Comparison of ENCODE assay signal across 14 cellular contexts in genomic region chr12:71838231-71838630, GRCh38. TPM values are rescaled to one million over a fixed set of nuclear protein-coding genes. Genes with fewer than 3 reads are reported as not detected.
DNase-seq lines count a peak whose midpoint lies in the region; ATAC-seq and TF ChIP-seq lines count a peak whose summit lies in the region.
"Had no signal": no experiment of that assay in that cellular context is flagged by ENCODE, and none has a peak within 500 bp of the region (broad histone marks: within the 10 kb centered on the region; RNA-seq: fewer than 3 reads in every experiment).

No MANE protein-coding gene starts in this region.

- peak overlapping the region; percentile 95 for H3K27ac Mint-ChIP-seq in activated CD4-positive, alpha-beta T cell treated with anti-CD3 and anti-CD28 coated beads for 36 hours
- H3K27ac Mint-ChIP-seq in effector memory CD8-positive, alpha-beta T cell: peak overlapping the region; percentile 98

- CTCF ChIA-PET in activated CD4-positive, alpha-beta T cell treated with anti-CD3 and anti-CD28 coated beads for 36 hours (lab: Charles Lee): interaction anchor here (0.7 to 1.2 kb wide), 3 partner anchors 14 to 146 kb away, joined by 3 to 4 read pairs (median 3); no protein-coding TSS in a partner anchor
- CTCF ChIA-PET in PC-9 (lab: Charles Lee): no interaction called here

- peaks cover under 1% of the 10 kb centered on the region for H3K27me3 Mint-ChIP-seq in activated CD4-positive, alpha-beta T cell treated with anti-CD3 and anti-CD28 coated beads for 36 hours
- peaks cover 25 to 29% of the 10 kb centered on the region in 2 donors for H3K27me3 Mint-ChIP-seq in effector memory CD8-positive, alpha-beta T cell

- H3K27me3 ChIP-seq in PC-9 (ENCODE audit: insufficient read depth, low read depth) (no peaks in the 10 kb centered on the region), spleen (replicated peaks in 1 of 7) (peaks cover 0 to 4% (median 0%) of the 10 kb centered on the region in 7 donors)
- H3K27me3 ChIP-seq: tibial nerve had no signal

- H3K4me1 Mint-ChIP-seq in activated CD4-positive, alpha-beta T cell treated with anti-CD3 and anti-CD28 coated beads for 36 hours: peaks cover 39% of the 10 kb centered on the region
- peaks cover 28 to 33% of the 10 kb centered on the region in 2 donors for H3K4me1 Mint-ChIP-seq in effector memory CD8-positive, alpha-beta T cell (ENCODE audit: low read depth in 2 of 2)

- intact Hi-C loops in activated CD4-positive, alpha-beta T cell treated with anti-CD3 and anti-CD28 coated beads for 36 hours (cut with DNase I, micrococcal nuclease): loop anchor here in 1 of 2 experiments (2.0 to 5.0 kb wide), 2 partner anchors 99 to 175 kb away; partner anchors contain the start of genes TPH2 and ZFC3H1
- intact Hi-C loops in PC-9 (cut with micrococcal nuclease; ENCODE audit: unreplicated experiment) (loop anchor here (5.0 kb wide), 1 partner anchor 176 kb away; the partner anchor contains the start of genes THAP2 and ZFC3H1), spleen (cut with DNase I; ENCODE audit: low total_unique reads) (loop anchor here (10.0 kb wide), 1 partner anchor 53 kb away; no protein-coding TSS in a partner anchor)

- no peak for TF ChIP-seq CTCF in PC-9 (conservative IDR thresholded peaks at IDR 0.05)
- TF ChIP-seq CTCF in spleen (IDR thresholded peaks at IDR 0.05 in 8 of 11, conservative IDR thresholded peaks at IDR 0.05 in 3 of 11): no peak

- peak overlapping the region; percentile 17 for H3K4me3 Mint-ChIP-seq in activated CD4-positive, alpha-beta T cell treated with anti-CD3 and anti-CD28 coated beads for 36 hours
- H3K4me3 Mint-ChIP-seq in effector memory CD8-positive, alpha-beta T cell: peak overlapping the region in 1 of 2 donors; percentile 40

- no peak for DNase-seq in activated CD4-positive, alpha-beta T cell treated with anti-CD3 and anti-CD28 coated beads for 36 hours
- DNase-seq in activated CD4-positive, alpha-beta T cell treated with anti-CD3 and anti-CD28 coated beads for 48 hours: no peak
- no peak for DNase-seq in PC-9
- no peak for DNase-seq in effector memory CD8-positive, alpha-beta T cell
- DNase-seq in spleen: no peak
- no peak for DNase-seq in NCI-H2107 treated with DMSO at 0.1 percent for 48 hours (lab: John Stamatoyannopoulos, UW; ENCODE audit: unreplicated experiment)
- DNase-seq: COR-L47, heart right ventricle, kidney, RPMI8226 had no signal

- peaks cover 10% of the 10 kb centered on the region for H3K36me3 Mint-ChIP-seq in activated CD4-positive, alpha-beta T cell treated with anti-CD3 and anti-CD28 coated beads for 36 hours (ENCODE audit: low read depth)
- peaks cover 30% of the 10 kb centered on the region for H3K36me3 Mint-ChIP-seq in effector memory CD8-positive, alpha-beta T cell (ENCODE audit: insufficient read depth)

- POLR2A ChIA-PET in activated CD4-positive, alpha-beta T cell treated with anti-CD3 and anti-CD28 coated beads for 36 hours (lab: Charles Lee): interaction anchor here (0.7 to 1.0 kb wide), 2 partner anchors 50 to 82 kb away, joined by 3 to 4 read pairs; no protein-coding TSS in a partner anchor
- POLR2A ChIA-PET in PC-9 (lab: Charles Lee; ENCODE audit: unreplicated experiment): interaction anchor here (0.6 to 0.7 kb wide), 3 partner anchors 21 to 437 kb away, joined by 5 to 24 read pairs (median 7); no protein-coding TSS in a partner anchor

- H3K9me2 ChIP-seq in PC-9 (ENCODE audit: insufficient read depth): peaks cover 3% of the 10 kb centered on the region; the same call in 1 of the 2 replicates

- H3K4me1 ChIP-seq in PC-9 (replicated peaks; ENCODE audit: insufficient read depth) (peaks cover 25% of the 10 kb centered on the region), spleen (peaks cover 24 to 40% (median 34%) of the 10 kb centered on the region in 6 donors)

- H3K9me3 ChIP-seq in PC-9 (ENCODE audit: insufficient read depth, low read depth): no peaks in the 10 kb centered on the region
- H3K9me3 ChIP-seq in spleen: no peaks in the 10 kb centered on the region
- H3K9me3 ChIP-seq: A549, heart right ventricle, tibial nerve had no signal

- H4K20me1 ChIP-seq in PC-9 (ENCODE audit: insufficient read depth): peaks cover 14% of the 10 kb centered on the region; the same call in 1 of the 2 replicates

- H3F3A ChIP-seq in PC-9 (ENCODE audit: insufficient read depth, low read depth): peaks cover 28% of the 10 kb centered on the region

- no peaks in the 10 kb centered on the region for H3K9me3 Mint-ChIP-seq in activated CD4-positive, alpha-beta T cell treated with anti-CD3 and anti-CD28 coated beads for 36 hours (ENCODE audit: low read depth)
- no peaks in the 10 kb centered on the region for H3K9me3 Mint-ChIP-seq in effector memory CD8-positive, alpha-beta T cell

- no peak for ATAC-seq in activated CD4-positive, alpha-beta T cell treated with anti-CD3 and anti-CD28 coated beads for 36 hours
- no peak for ATAC-seq in effector memory CD8-positive, alpha-beta T cell (replicated peaks)
- no peak for ATAC-seq in GM19455 (IDR thresholded peaks at IDR 0.05; ENCODE audit: unreplicated experiment)
- no peak for ATAC-seq in GM18498 (IDR thresholded peaks at IDR 0.05; ENCODE audit: unreplicated experiment)
- ATAC-seq: A549, heart right ventricle had no signal

- 0 out of 2 replicates have a peak, but pooled peaks cover 4% of the 10 kb centered on the region for H3K36me3 ChIP-seq in PC-9 (ENCODE audit: low read depth)
- no peaks in the 10 kb centered on the region for H3K36me3 ChIP-seq in spleen
- H3K36me3 ChIP-seq: tibial nerve had no signal

- H3K79me2 ChIP-seq in PC-9 (ENCODE audit: low read depth): peaks cover 32% of the 10 kb centered on the region

- H3K4me3 ChIP-seq in PC-9 (peak overlapping the region; percentile 79; the same call in 1 of the 2 replicates), spleen (no peak overlapping the region)

- 78 to 98% (median 91%) methylated on average over 6 of the region's 6 CpGs for WGBS in spleen, 5 donors

- TF ChIP-seq POLR2A in spleen (IDR thresholded peaks at IDR 0.05): no peak

- H3K4me2 ChIP-seq in PC-9: peak overlapping the region; percentile 92

- H3K27ac ChIP-seq in PC-9 (peak overlapping the region; percentile 92), spleen (peak overlapping the region in 5 of 8 donors; percentile 94 to 98 (median 97))

- peak overlapping the region; percentile 97 for H2AFZ ChIP-seq in PC-9

- no TSS peak for BruUV-seq in PC-9 (replicated peaks; lab: Mats Ljungman, UMichigan)

RNA-seq across cellular contexts. Expression of gene TBC1D15, which starts 1.3 kb away (rescaled TPM):
- 10 to 100 TPM; 50.3 to 59.1 TPM for total RNA-seq in activated CD4-positive, alpha-beta T cell treated with anti-CD3 and anti-CD28 coated beads for 36 hours
- total RNA-seq in PC-9 (2021): 36.0 and 41.3 TPM in 2 replicates
- 10 to 100 TPM; 53.7 to 81.9 (median 69.6) TPM for total RNA-seq in spleen
- 10 to 100 TPM; 22.4 to 29.6 (median 25.4) TPM for polyA plus RNA-seq in spleen
